ENCODE assay signal across 11 cellular contexts in the genomic region with DNA sequence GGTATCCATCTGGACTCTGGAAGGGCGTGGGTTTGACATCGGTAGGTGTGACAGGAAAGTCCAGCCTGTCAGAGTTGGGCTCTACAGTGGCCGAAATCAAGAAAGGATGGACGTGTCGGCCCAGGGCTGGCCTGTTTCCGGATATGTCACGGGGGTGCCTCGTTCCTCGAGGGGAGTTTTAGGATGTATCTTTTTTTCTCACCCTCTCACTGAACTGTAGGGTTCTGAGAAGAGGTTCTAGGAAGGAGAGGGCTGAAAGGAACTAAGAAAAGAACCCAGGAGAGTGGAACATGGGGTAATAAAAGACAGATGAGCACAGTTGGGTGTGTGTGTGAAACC. TPM values are rescaled to one million over a fixed set of nuclear protein-coding genes. Genes with fewer than 3 reads are reported as not detected.
DNase-seq lines count a peak whose midpoint lies in the region; ATAC-seq, FAIRE-seq and TF ChIP-seq lines count a peak whose summit lies in the region.
"Had no signal": no experiment of that assay in that cellular context is flagged by ENCODE, and none has a peak within 500 bp of the region (broad histone marks: within the 10 kb centered on the region; RNA-seq: fewer than 3 reads in every experiment).

No MANE protein-coding gene starts in this region.

- no peak for FAIRE-seq in HepG2 (lab: Jason Lieb, UNC)

- no TSS peak for BruUV-seq in HepG2 (replicated peaks; lab: Mats Ljungman, UMichigan)

- no peaks in the 10 kb centered on the region for H3K36me3 Mint-ChIP-seq in activated CD8-positive, alpha-beta T cell treated with anti-CD3 and anti-CD28 coated beads for 36 hours (ENCODE audit: low read depth)
- H3K36me3 Mint-ChIP-seq in type B pancreatic cell, result no peaks in the 10 kb centered on the region

- no peak for TF ChIP-seq RAD21 in HepG2 (CRISPR knock-in tag; IDR thresholded peaks at IDR 0.05)

- intact Hi-C loops in HepG2 (cut with micrococcal nuclease; ENCODE audit: unreplicated experiment), result no loop called here
- intact Hi-C loops in right lobe of liver (cut with DNase I), result no loop called here
- intact Hi-C loops in activated CD8-positive, alpha-beta T cell treated with anti-CD3 and anti-CD28 coated beads for 36 hours (cut with micrococcal nuclease), result no loop called here
- intact Hi-C loops in dorsolateral prefrontal cortex (cut with DNase I), result no loop called here

- H3K9ac ChIP-seq in HepG2 (ENCODE audit: insufficient read depth, low read depth, low read length), result no peak overlapping the region

- no peak overlapping the region for H2AFZ ChIP-seq in HepG2 (ENCODE audit: low read length)

- H3K36me3 ChIP-seq in HepG2 (replicated peaks in 1 of 2; ENCODE audit: control insufficient read depth in 1 of 2, insufficient read depth in 2 of 2, low read length in 2 of 2), result no peaks in the 10 kb centered on the region
- no peaks in the 10 kb centered on the region for H3K36me3 ChIP-seq in right lobe of liver
- no peaks in the 10 kb centered on the region for H3K36me3 ChIP-seq in mesodermal cell (ENCODE audit: control insufficient read depth, insufficient read depth, low read length)

- no peaks in the 10 kb centered on the region; the same call in 1 of the 2 replicates for H4K20me1 ChIP-seq in HepG2 (ENCODE audit: insufficient read depth, low read length)

- no peak for TF ChIP-seq EP300 in HepG2 (IDR thresholded peaks at IDR 0.05; ENCODE audit: low read depth in 2 of 2, low read length in 2 of 2)
- no peak for TF ChIP-seq EP300 in HepG2 (CRISPR knock-in tag; IDR thresholded peaks at IDR 0.05; ENCODE audit: borderline replicate concordance)

- TF ChIP-seq CTCF in HepG2 (CRISPR knock-in tag; IDR thresholded peaks at IDR 0.05) (no peak), right lobe of liver (IDR thresholded peaks at IDR 0.05) (no peak), type B pancreatic cell (conservative IDR thresholded peaks at IDR 0.05) (no peak), dorsolateral prefrontal cortex (IDR thresholded peaks at IDR 0.05 in 54 of 56, conservative IDR thresholded peaks at IDR 0.05 in 2 of 56; ENCODE audit: low read depth in 1 of 56, partially characterized antibody in 56 of 56) (no peak)
- no peak for TF ChIP-seq CTCF in activated CD8-positive, alpha-beta T cell treated with anti-CD3 and anti-CD28 coated beads for 36 hours (IDR thresholded peaks at IDR 0.05)

- no peak overlapping the region for H3K4me3 ChIP-seq in HepG2 (replicated peaks in 1 of 3; ENCODE audit: insufficient read depth in 1 of 3, low read depth in 2 of 3, low read length in 3 of 3)
- H3K4me3 ChIP-seq in right lobe of liver, result no peak overlapping the region
- peak overlapping the region; percentile 47 for H3K4me3 ChIP-seq in mesodermal cell (ENCODE audit: extremely low read depth, insufficient read depth, low read length, poor library complexity, severe bottlenecking)
- peak overlapping the region in 5 of 59 donors; percentile 37 to 58 (median 53) for H3K4me3 ChIP-seq in dorsolateral prefrontal cortex

- H3K4me1 ChIP-seq in HepG2 (ENCODE audit: insufficient read depth, low read length) (peaks cover 40% of the 10 kb centered on the region), right lobe of liver (peaks cover 0 to 13% (median 2%) of the 10 kb centered on the region in 4 donors), mesodermal cell (ENCODE audit: control insufficient read depth, insufficient read depth, low read length, poor library complexity, severe bottlenecking) (peaks cover 17% of the 10 kb centered on the region)

- DNase-seq in HepG2 (ENCODE audit: low spot score) (no peak), right lobe of liver (no peak), type B pancreatic cell (ENCODE audit: extremely low spot score, unreplicated experiment) (no peak), dorsolateral prefrontal cortex (no peak), epidermal melanocyte (ENCODE audit: insufficient read length, low spot score) (no peak)
- DNase-seq in activated CD8-positive, alpha-beta T cell treated with anti-CD3 and anti-CD28 coated beads for 36 hours, result no peak
- DNase-seq: nucleus accumbens had no signal

- H3K4me3 Mint-ChIP-seq in activated CD8-positive, alpha-beta T cell treated with anti-CD3 and anti-CD28 coated beads for 36 hours, result no peak overlapping the region
- peak overlapping the region; percentile 86 for H3K4me3 Mint-ChIP-seq in type B pancreatic cell

- peaks cover 25% of the 10 kb centered on the region for H3K4me1 Mint-ChIP-seq in activated CD8-positive, alpha-beta T cell treated with anti-CD3 and anti-CD28 coated beads for 36 hours (ENCODE audit: low read depth)
- peaks cover 38% of the 10 kb centered on the region for H3K4me1 Mint-ChIP-seq in type B pancreatic cell (ENCODE audit: unreplicated experiment)

- peaks cover 77% of the 10 kb centered on the region for H3K27me3 Mint-ChIP-seq in activated CD8-positive, alpha-beta T cell treated with anti-CD3 and anti-CD28 coated beads for 36 hours
- H3K27me3 Mint-ChIP-seq in type B pancreatic cell, result peaks cover 92% of the 10 kb centered on the region

- peaks cover 8 to 90% of the 10 kb centered on the region in 2 experiments for H3K27me3 ChIP-seq in HepG2 (ENCODE audit: control insufficient read depth in 1 of 2, insufficient read depth in 2 of 2, low read length in 2 of 2)
- peaks cover 22 to 28% of the 10 kb centered on the region in 2 donors for H3K27me3 ChIP-seq in right lobe of liver
- H3K27me3 ChIP-seq in dorsolateral prefrontal cortex, result peaks cover 21 to 99% (median 82%) of the 10 kb centered on the region in 45 donors

- CTCF ChIA-PET in HepG2 (lab: Yijun Ruan, JAX; ENCODE audit: low intra/inter-chr PET ratio, low total read pairs), result no interaction called here
- CTCF ChIA-PET in activated CD8-positive, alpha-beta T cell treated with anti-CD3 and anti-CD28 coated beads for 36 hours (lab: Charles Lee), result interaction anchor here (1.1 to 1.4 kb wide), 2 partner anchors 14 to 17 kb away, joined by 4 to 6 read pairs; no protein-coding TSS in a partner anchor

- H3K4me2 ChIP-seq in HepG2 (ENCODE audit: low read depth, low read length), result no peak overlapping the region

- H3K9me3 ChIP-seq in HepG2 (ENCODE audit: low read length) (no peaks in the 10 kb centered on the region), right lobe of liver (no peaks in the 10 kb centered on the region), mesodermal cell (ENCODE audit: control insufficient read depth, low read length) (no peaks in the 10 kb centered on the region)

- ATAC-seq in HepG2, result peak; percentile 16; the same call in 2 of the 3 replicates
- ATAC-seq in right lobe of liver, result no peak
- ATAC-seq in activated CD8-positive, alpha-beta T cell treated with anti-CD3 and anti-CD28 coated beads for 36 hours, result peak; percentile 17
- no peak for ATAC-seq in GM18519 (IDR thresholded peaks at IDR 0.05; ENCODE audit: low FRiP score, unreplicated experiment)

- no peak overlapping the region for H3K27ac Mint-ChIP-seq in activated CD8-positive, alpha-beta T cell treated with anti-CD3 and anti-CD28 coated beads for 36 hours
- H3K27ac Mint-ChIP-seq in type B pancreatic cell, result peak overlapping the region; percentile 26

- POLR2A ChIA-PET in HepG2 (lab: Yijun Ruan, JAX), result no interaction called here
- POLR2A ChIA-PET in activated CD8-positive, alpha-beta T cell treated with anti-CD3 and anti-CD28 coated beads for 36 hours (lab: Charles Lee), result no interaction called here

- H3K9me3 Mint-ChIP-seq in activated CD8-positive, alpha-beta T cell treated with anti-CD3 and anti-CD28 coated beads for 36 hours, result no peaks in the 10 kb centered on the region
- no peaks in the 10 kb centered on the region for H3K9me3 Mint-ChIP-seq in type B pancreatic cell

- WGBS in HepG2 (ENCODE audit: low lambda C conversion rate), result 72% methylated on average over 9 of the region's 9 CpGs
- WGBS in right lobe of liver (ENCODE audit: insufficient coverage, low coverage, low lambda C conversion rate, missing lambda C conversion rate), result 3% methylated on average over 9 of the region's 9 CpGs
- WGBS in mesodermal cell (ENCODE audit: insufficient coverage in 2 of 2), 2 experiments, result 0 to 20% methylated on average over 1 to 2 of the region's 9 CpGs

- no peaks in the 10 kb centered on the region for H3K79me2 ChIP-seq in HepG2 (ENCODE audit: insufficient read depth, low read length)

- no peak for TF ChIP-seq POLR2A in HepG2 (IDR thresholded peaks at IDR 0.05; ENCODE audit: insufficient read depth in 1 of 2, low read depth in 2 of 2, low read length in 2 of 2)
- TF ChIP-seq POLR2A in right lobe of liver (IDR thresholded peaks at IDR 0.05), result no peak

- in situ Hi-C loops in HepG2 (cut with HindIII; ENCODE audit: extremely low pct_ligation_motif_present, low pct_unique_long_range_greater_than_20kb), result no loop called here

- H3K27ac ChIP-seq in HepG2 (ENCODE audit: extremely low read length, insufficient read depth, low read length) (no peak overlapping the region), right lobe of liver (no peak overlapping the region), mesodermal cell (ENCODE audit: low read depth, low read length, severe bottlenecking) (peak overlapping the region; percentile 53), dorsolateral prefrontal cortex (no peak overlapping the region)
- H3K27ac ChIP-seq: VCaP had no signal

RNA-seq across cellular contexts. Expression of gene SP9, which starts 7.2 kb away (rescaled TPM):
- total RNA-seq in HepG2 (2016; rRNA removed; fragmentation: Illumina TruSeq; extraction: Trizol) (not detected in 2 replicates), right lobe of liver (not detected), type B pancreatic cell (ENCODE audit: low replicate concordance) (0.56 TPM in 1 of 2 replicates, not detected in the other), dorsolateral prefrontal cortex (1 to 10 TPM; 1.3 to 7.0 (median 3.9) TPM)
- total RNA-seq in HepG2 (2016; cell fraction: cytosol; rRNA removed; fragmentation: Illumina TruSeq; extraction: Trizol; ENCODE audit: low read depth), result not detected in 2 replicates
- total RNA-seq in HepG2 (2016; cell fraction: insoluble cytoplasmic fraction; rRNA removed; fragmentation: Illumina TruSeq; extraction: Trizol), result not detected in 2 replicates
- total RNA-seq in HepG2 (2016; cell fraction: membrane; rRNA removed; fragmentation: Illumina TruSeq; extraction: Trizol), result not detected in 2 replicates
- not detected in 2 replicates for total RNA-seq in HepG2 (2016; cell fraction: nucleus; rRNA removed; fragmentation: Illumina TruSeq; extraction: Trizol)
- not detected in 2 replicates for polyA plus RNA-seq in HepG2 (2011; rRNA removed)
- polyA plus RNA-seq in HepG2 (2011; cell fraction: cytosol; rRNA removed), result not detected in 2 replicates
- not detected in 2 replicates for polyA plus RNA-seq in HepG2 (2011; cell fraction: nucleus; rRNA removed)
- 0.07 TPM in 1 of 2 replicates, not detected in the other for polyA plus RNA-seq in HepG2 (2012)
- not detected in 2 replicates for polyA plus RNA-seq in HepG2 (2016; cell fraction: cytosol; fragmentation: Illumina TruSeq; extraction: Trizol; ENCODE audit: low read depth)
- polyA plus RNA-seq in HepG2 (2016; cell fraction: insoluble cytoplasmic fraction; fragmentation: Illumina TruSeq; extraction: Trizol; ENCODE audit: low read depth), result not detected in 2 replicates
- not detected in 2 replicates for polyA plus RNA-seq in HepG2 (2016; cell fraction: membrane; fragmentation: Illumina TruSeq; extraction: Trizol; ENCODE audit: low read depth)
- not detected in 2 replicates for polyA plus RNA-seq in HepG2 (2016; cell fraction: nucleus; fragmentation: Illumina TruSeq; extraction: Trizol; ENCODE audit: insufficient read depth, low read depth)
- polyA minus RNA-seq in HepG2 (2011; rRNA and poly(A)+ RNA removed; ENCODE audit: low replicate concordance), result not detected in 2 replicates
- not detected in 2 replicates for polyA minus RNA-seq in HepG2 (2011; cell fraction: cytosol; rRNA and poly(A)+ RNA removed)
- polyA minus RNA-seq in HepG2 (2011; cell fraction: nucleus; rRNA and poly(A)+ RNA removed), result not detected in 2 replicates
- total RNA-seq in activated CD8-positive, alpha-beta T cell treated with anti-CD3 and anti-CD28 coated beads for 36 hours, result not detected
- 0.29 TPM for polyA plus RNA-seq in mesodermal cell (2013, experiment 1 of 2)
- 0.40 TPM for polyA plus RNA-seq in mesodermal cell (2013, experiment 2 of 2)
- total RNA-seq: NCI-H460 had no signal

Comparison
In these comparisons a context has a peak if more than half of its experiments do, and no peak if none do; other contexts are left out.
1. ATAC-seq: peak in HepG2 (single experiment) and activated CD8-positive, alpha-beta T cell treated with anti-CD3 and anti-CD28 coated beads for 36 hours (single experiment); none in right lobe of liver (0 of 4) and GM18519 (single experiment).